ENCODE assay signal across 21 cellular contexts in the genomic region with DNA sequence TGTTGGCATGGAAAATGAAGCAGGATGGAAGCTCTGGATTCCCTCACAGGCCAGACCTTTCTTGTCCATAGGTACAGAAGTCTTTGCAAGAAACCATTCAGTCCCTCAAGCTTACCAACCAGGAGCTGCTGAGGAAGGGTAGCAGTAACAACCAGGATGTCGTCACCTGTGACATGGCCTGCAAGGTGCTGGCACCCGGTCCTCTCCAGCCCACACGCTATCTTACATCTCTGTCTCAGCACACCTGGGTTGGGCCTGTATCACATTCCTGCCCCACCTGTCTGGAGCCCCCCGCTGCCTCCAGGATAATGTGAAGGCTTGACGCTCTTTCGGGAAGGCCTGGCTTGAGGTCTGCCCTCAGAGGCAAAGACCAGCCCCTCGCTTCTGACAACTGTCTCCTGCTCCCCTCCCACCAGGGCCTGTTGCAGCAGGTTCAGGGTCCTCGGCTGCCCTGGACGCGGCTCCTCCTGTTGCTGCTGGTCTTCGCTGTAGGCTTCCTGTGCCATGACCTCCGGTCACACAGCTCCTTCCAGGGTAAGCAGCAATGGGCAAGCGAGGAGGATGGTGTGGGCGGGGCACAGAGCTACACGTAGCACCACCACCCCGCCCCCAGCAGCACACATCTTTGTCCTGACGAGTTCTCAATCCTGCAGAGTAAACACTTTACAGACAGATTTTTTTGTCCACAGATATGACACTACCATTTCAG. TPM values are rescaled to one million over a fixed set of nuclear protein-coding genes. Genes with fewer than 3 reads are reported as not detected.
DNase-seq lines count a peak whose midpoint lies in the region; ATAC-seq and TF ChIP-seq lines count a peak whose summit lies in the region.
"Had no signal": no experiment of that assay in that cellular context is flagged by ENCODE, and none has a peak within 500 bp of the region (broad histone marks: within the 10 kb centered on the region; RNA-seq: fewer than 3 reads in every experiment).

No MANE protein-coding gene starts in this region.

- H3K4me3 ChIP-seq in dorsolateral prefrontal cortex: no peak overlapping the region
- H3K4me3 ChIP-seq: BLaER1, GM23248, SJSA1 had no signal

- no peaks in the 10 kb centered on the region for H3K9me3 Mint-ChIP-seq in WTC11
- H3K9me3 Mint-ChIP-seq in effector memory CD8-positive, alpha-beta T cell: no peaks in the 10 kb centered on the region
- H3K9me3 Mint-ChIP-seq: CD4-positive, alpha-beta memory T cell; H9; HFFc6 had no signal

- no peak overlapping the region for H3K27ac ChIP-seq in dorsolateral prefrontal cortex
- H3K27ac ChIP-seq: BLaER1, GM23248, SJSA1 had no signal

- CTCF ChIA-PET in WTC11 (lab: Charles Lee): interaction anchor here (1.2 to 2.8 kb wide), 5 partner anchors 11 to 77 kb away, joined by 4 to 14 read pairs (median 10); no protein-coding TSS in a partner anchor

- peak; percentile 32 for ATAC-seq in WTC11
- ATAC-seq in effector memory CD8-positive, alpha-beta T cell (replicated peaks): no peak
- ATAC-seq: Right ventricle myocardium inferior had no signal

- H3K27ac Mint-ChIP-seq in WTC11: no peak overlapping the region
- peak overlapping the region; percentile 58 to 70 for H3K27ac Mint-ChIP-seq in effector memory CD8-positive, alpha-beta T cell
- H3K27ac Mint-ChIP-seq: HFFc6 had no signal

- H3K36me3 Mint-ChIP-seq in WTC11: peaks cover 50% of the 10 kb centered on the region
- peaks cover 34% of the 10 kb centered on the region for H3K36me3 Mint-ChIP-seq in effector memory CD8-positive, alpha-beta T cell (ENCODE audit: insufficient read depth)

- no peaks in the 10 kb centered on the region for H3K27me3 Mint-ChIP-seq in WTC11 (ENCODE audit: low read depth)
- no peaks in the 10 kb centered on the region for H3K27me3 Mint-ChIP-seq in effector memory CD8-positive, alpha-beta T cell
- H3K27me3 Mint-ChIP-seq: CD4-positive, alpha-beta memory T cell had no signal

- no peak for DNase-seq in WTC11 (ENCODE audit: low spot score)
- no peak for DNase-seq in effector memory CD8-positive, alpha-beta T cell
- peak; percentile 60 for DNase-seq in posterior vena cava (ENCODE audit: low spot score)
- no peak for DNase-seq in NCI-H524 (lab: John Stamatoyannopoulos, UW)
- no peak for DNase-seq in dorsolateral prefrontal cortex
- DNase-seq: Caco-2; CD4-positive, alpha-beta memory T cell; DND-41; GM23248; H9; HFFc6; KBM-7; MM.1S; NCI-H1048; NCI-H1417 treated with DMSO at 0.1 percent for 48 hours; NCI-H187; NCI-H446; NCI-H526 treated with DMSO at 0.1 percent for 48 hours had no signal

- TF ChIP-seq CTCF in WTC11 (IDR thresholded peaks at IDR 0.05): no peak
- TF ChIP-seq CTCF in dorsolateral prefrontal cortex (IDR thresholded peaks at IDR 0.05 in 54 of 56, conservative IDR thresholded peaks at IDR 0.05 in 2 of 56; ENCODE audit: low read depth in 1 of 56, partially characterized antibody in 56 of 56): no peak

- POLR2A ChIA-PET in WTC11 (lab: Charles Lee): interaction anchor here (1.4 kb wide), 1 partner anchor 33 kb away, joined by 3 read pairs; the partner anchor contains the start of gene OST4

- intact Hi-C loops in posterior vena cava (cut with DNase I): loop anchor here (10.0 kb wide), 1 partner anchor 46 kb away; the partner anchor contains the start of gene KHK (in 2 of the 2)
- intact Hi-C loops in dorsolateral prefrontal cortex (cut with DNase I): no loop called here

- H3K4me1 Mint-ChIP-seq in WTC11: peaks cover 5% of the 10 kb centered on the region
- peaks cover 12 to 14% of the 10 kb centered on the region in 2 donors for H3K4me1 Mint-ChIP-seq in effector memory CD8-positive, alpha-beta T cell (ENCODE audit: low read depth in 2 of 2)

- H3K27me3 ChIP-seq in dorsolateral prefrontal cortex: no peaks in the 10 kb centered on the region
- H3K27me3 ChIP-seq: BLaER1, SJSA1 had no signal

- H3K4me3 Mint-ChIP-seq in WTC11: no peak overlapping the region
- no peak overlapping the region for H3K4me3 Mint-ChIP-seq in effector memory CD8-positive, alpha-beta T cell
- H3K4me3 Mint-ChIP-seq: CD4-positive, alpha-beta memory T cell; HFFc6 had no signal

TF ChIP-seq in WTC11, 78 proteins besides CTCF, POLR2A, EP300 and RAD21 (continues in another document):
- TF ChIP-seq ZNF138 (CRISPR knock-in tag; conservative IDR thresholded peaks at IDR 0.05) (no peak), NR1H2 (CRISPR knock-in tag; IDR thresholded peaks at IDR 0.05) (no peak), CBFB (CRISPR knock-in tag; IDR thresholded peaks at IDR 0.05; ENCODE audit: low read depth) (no peak), TP53 (CRISPR knock-in tag; IDR thresholded peaks at IDR 0.05) (no peak), RELA (CRISPR knock-in tag; IDR thresholded peaks at IDR 0.05; ENCODE audit: borderline replicate concordance) (no peak), NR3C1 (CRISPR knock-in tag; conservative IDR thresholded peaks at IDR 0.05; ENCODE audit: low read depth) (no peak), TCF7 (CRISPR knock-in tag; IDR thresholded peaks at IDR 0.05; ENCODE audit: low read depth) (no peak), ZNF317 (CRISPR knock-in tag; IDR thresholded peaks at IDR 0.05; ENCODE audit: borderline replicate concordance, low read depth) (no peak), MLX (CRISPR knock-in tag; IDR thresholded peaks at IDR 0.05) (no peak), OVOL2 (CRISPR knock-in tag; IDR thresholded peaks at IDR 0.05; ENCODE audit: borderline replicate concordance) (no peak), NFE2L1 (CRISPR knock-in tag; IDR thresholded peaks at IDR 0.05) (no peak), ATF2 (CRISPR knock-in tag; IDR thresholded peaks at IDR 0.05; ENCODE audit: borderline replicate concordance, low read depth) (no peak), TEAD1 (CRISPR knock-in tag; IDR thresholded peaks at IDR 0.05) (no peak), ERG (CRISPR knock-in tag; IDR thresholded peaks at IDR 0.05) (no peak), CREM (CRISPR knock-in tag; IDR thresholded peaks at IDR 0.05) (no peak), FOXP1 (CRISPR knock-in tag; IDR thresholded peaks at IDR 0.05; ENCODE audit: borderline replicate concordance) (no peak), E2F5 (CRISPR knock-in tag; IDR thresholded peaks at IDR 0.05) (no peak), CDX4 (CRISPR knock-in tag; IDR thresholded peaks at IDR 0.05; ENCODE audit: borderline replicate concordance) (no peak), ESRRA (CRISPR knock-in tag; IDR thresholded peaks at IDR 0.05; ENCODE audit: borderline replicate concordance) (no peak)

RNA-seq across cellular contexts. Expression of gene TMEM214, which starts 6.0 kb away (rescaled TPM):
- total RNA-seq in WTC11 (2021) (46.4 to 57.1 TPM (median 48.9 TPM) in 3 replicates), posterior vena cava (10 to 100 TPM; 68.0 to 69.8 TPM), dorsolateral prefrontal cortex (10 to 100 TPM; 30.6 to 65.3 (median 43.5) TPM)

RNA-seq across cellular contexts. Expression of gene AGBL5, which starts 12.7 kb away (rescaled TPM):
- total RNA-seq in WTC11 (2021) (43.0 to 57.1 TPM (median 55.6 TPM) in 3 replicates), posterior vena cava (10 to 100 TPM; 20.0 to 22.9 TPM), dorsolateral prefrontal cortex (10 to 100 TPM; 11.3 to 22.7 (median 15.9) TPM)

RNA-seq across cellular contexts. Expression of gene OST4, which starts 32.7 kb away (rescaled TPM):
- total RNA-seq in WTC11 (2021): 210 to 239 TPM (median 226 TPM) in 3 replicates
- 100 to 1,000 TPM; 222 to 314 TPM for total RNA-seq in posterior vena cava
- total RNA-seq in dorsolateral prefrontal cortex: 100 to 1,000 TPM in 85 of 120 experiments, 10 to 100 TPM in 35; 62.3 to 158 (median 110) TPM

RNA-seq across cellular contexts. Expression of gene EMILIN1, which starts 39.6 kb away (rescaled TPM):
- 3.0 to 4.0 TPM (median 3.5 TPM) in 3 replicates for total RNA-seq in WTC11 (2021)
- 100 to 1,000 TPM; 178 to 323 TPM for total RNA-seq in posterior vena cava
- 10 to 100 TPM in 23 of 120 experiments, 1 to 10 TPM in 97; 3.2 to 19.4 (median 7.4) TPM for total RNA-seq in dorsolateral prefrontal cortex

RNA-seq across cellular contexts. Expression of gene KHK, which starts 47.8 kb away (rescaled TPM):
- total RNA-seq in WTC11 (2021) (15.5 to 17.4 TPM (median 17.4 TPM) in 3 replicates), posterior vena cava (1 to 10 TPM; 5.7 to 7.8 TPM), dorsolateral prefrontal cortex (10 to 100 TPM in 119 of 120 experiments, 1 to 10 TPM in 1; 8.0 to 24.7 (median 16.7) TPM)
- total RNA-seq: GM23248 had no signal

Comparison
In these comparisons a context has a peak if more than half of its experiments do, and no peak if none do; other contexts are left out.
1. intact Hi-C loops: an anchor here in posterior vena cava (10.0 kb wide); none called in dorsolateral prefrontal cortex.